In genomic region chr16:30282357-30282756, GRCh38 we compare ENCODE assay signal across 1 cellular context. TPM values are rescaled to one million over a fixed set of nuclear protein-coding genes. Genes with fewer than 3 reads are reported as not detected.
"Had no signal": no experiment of that assay in that cellular context is flagged by ENCODE, and none has a peak within 500 bp of the region (broad histone marks: within the 10 kb centered on the region; RNA-seq: fewer than 3 reads in every experiment).

No MANE protein-coding gene starts in this region.

RNA-seq across cellular contexts. Expression of gene NPIPB13, which starts 34.1 kb away (rescaled TPM):
- total RNA-seq: fibroblast of villous mesenchyme had no signal
